Comparison of ENCODE assay signal across 17 cellular contexts in genomic region chr19:2817237-2817829, GRCh38. TPM values are rescaled to one million over a fixed set of nuclear protein-coding genes. Genes with fewer than 3 reads are reported as not detected.
DNase-seq lines count a peak whose midpoint lies in the region; FAIRE-seq and TF ChIP-seq lines count a peak whose summit lies in the region.
"Not testable (repeated sequence)": the region's sequence is repeated elsewhere in the genome, so short reads cannot be mapped to it uniquely, and the experiment has no call there.
"Had no signal": no experiment of that assay in that cellular context is flagged by ENCODE, and none has a peak within 500 bp of the region (broad histone marks: within the 10 kb centered on the region; RNA-seq: fewer than 3 reads in every experiment).

No MANE protein-coding gene starts in this region.

- H3K56ac ChIP-seq in mesendoderm (ENCODE audit: low read length): not testable (repeated sequence)

- H2AFZ ChIP-seq in mammary epithelial cell (ENCODE audit: low read depth, low read length); smooth muscle cell (ENCODE audit: low read depth): not testable (repeated sequence)

- not testable (repeated sequence) for BruUV-seq in mammary epithelial cell (replicated peaks; lab: Mats Ljungman, UMichigan)

- intact Hi-C loops in CD14-positive monocyte (cut with micrococcal nuclease): loop anchor here in 1 of 2 donors (5.0 kb wide), 1 partner anchor 55 kb away; no protein-coding TSS in a partner anchor
- intact Hi-C loops in activated CD4-positive, alpha-beta T cell treated with anti-CD3 and anti-CD28 coated beads, Interleukin-2, amount 10 ng/mL, durations not matched to agents 24 days and 14 days (cut with micrococcal nuclease); mammary epithelial cell (cut with micrococcal nuclease): not testable (repeated sequence)

- not testable (repeated sequence) for H2BK5ac ChIP-seq in mesendoderm (ENCODE audit: low read length)

- H3K23ac ChIP-seq in mesendoderm (ENCODE audit: low read length): not testable (repeated sequence)

- not testable (repeated sequence) for H3K36me3 ChIP-seq in mammary epithelial cell (ENCODE audit: insufficient read depth, low read length); mesendoderm (ENCODE audit: control insufficient read depth, insufficient read depth, low read length); smooth muscle cell (ENCODE audit: low read depth)

- FAIRE-seq in H54 (lab: Jason Lieb, UNC): not testable (repeated sequence)

- WGBS in mammary epithelial cell (ENCODE audit: low coverage, missing lambda C conversion rate): 58% methylated on average over 20 of the region's 22 CpGs
- no CpG with 5 or more reads among the region's 22 CpGs for WGBS in mesendoderm (ENCODE audit: extremely low coverage, insufficient coverage, low lambda C conversion rate)
- WGBS in smooth muscle cell (ENCODE audit: low lambda C conversion rate): 19% methylated on average over 22 of the region's 22 CpGs

- not testable (repeated sequence) for H3K4me2 ChIP-seq in mammary epithelial cell (ENCODE audit: insufficient read depth, low read depth, low read length); mesendoderm (ENCODE audit: low read length)
- peak overlapping the region; percentile 81 for H3K4me2 ChIP-seq in smooth muscle cell

- H3K36me3 Mint-ChIP-seq in CD14-positive monocyte: peaks cover 0 to 15% of the 10 kb centered on the region in 2 donors
- H3K36me3 Mint-ChIP-seq in activated CD4-positive, alpha-beta T cell treated with anti-CD3 and anti-CD28 coated beads, Interleukin-2, amount 10 ng/mL, durations not matched to agents 24 days and 14 days (ENCODE audit: low read depth): not testable (repeated sequence)

- not testable (repeated sequence) for H3K4me3 ChIP-seq in mammary epithelial cell (replicated peaks in 1 of 3; ENCODE audit: insufficient read depth in 1 of 3, low read depth in 2 of 3, low read length in 3 of 3); fibroblast of villous mesenchyme (ENCODE audit: low read depth, low read length); mesendoderm (ENCODE audit: low read length)
- H3K4me3 ChIP-seq in smooth muscle cell: peak overlapping the region; percentile 40

- not testable (repeated sequence) for H3K27me3 Mint-ChIP-seq in CD14-positive monocyte (ENCODE audit: low read depth in 3 of 3); activated CD4-positive, alpha-beta T cell treated with anti-CD3 and anti-CD28 coated beads, Interleukin-2, amount 10 ng/mL, durations not matched to agents 24 days and 14 days

- not testable (repeated sequence) for H4K8ac ChIP-seq in mesendoderm (ENCODE audit: low read depth, low read length)

- not testable (repeated sequence) for H4K5ac ChIP-seq in mesendoderm (ENCODE audit: low read length)

- H2BK15ac ChIP-seq in mesendoderm (replicated peaks; ENCODE audit: low read depth): not testable (repeated sequence)

- H3K79me1 ChIP-seq in mesendoderm (ENCODE audit: low read length): not testable (repeated sequence)

- H2BK120ac ChIP-seq in mesendoderm (ENCODE audit: low read depth, low read length): not testable (repeated sequence)

- in situ Hi-C loops in mammary epithelial cell (cut with MboI; ENCODE audit: low sequenced_read_pairs in 2 of 2): not testable (repeated sequence)

- H3F3A ChIP-seq in smooth muscle cell (ENCODE audit: low read depth): not testable (repeated sequence)

- not testable (repeated sequence) for H4K20me1 ChIP-seq in mammary epithelial cell (ENCODE audit: insufficient read depth, low read length); smooth muscle cell (ENCODE audit: low read depth)

- not testable (repeated sequence) for H3K4ac ChIP-seq in mesendoderm (ENCODE audit: low read depth, low read length)

- not testable (repeated sequence) for H3K27me3 ChIP-seq in mammary epithelial cell (ENCODE audit: insufficient read depth, low read length); mesendoderm (ENCODE audit: insufficient read depth, low read length, poor library complexity); smooth muscle cell (ENCODE audit: low read depth)

- dilution Hi-C loops in mammary epithelial cell (cut with HindIII; ENCODE audit: low sequenced_read_pairs): not testable (repeated sequence)

- peak overlapping the region in 2 of 7 donors; percentile 40 to 77 for H3K27ac Mint-ChIP-seq in CD14-positive monocyte
- peak overlapping the region; percentile 41 for H3K27ac Mint-ChIP-seq in activated CD4-positive, alpha-beta T cell treated with anti-CD3 and anti-CD28 coated beads, Interleukin-2, amount 10 ng/mL, durations not matched to agents 24 days and 14 days

- not testable (repeated sequence) for TF ChIP-seq POLR2A in H54 (IDR thresholded peaks at IDR 0.05; ENCODE audit: low read depth, low read length)

- H3K79me2 ChIP-seq in mammary epithelial cell (ENCODE audit: insufficient read depth, low read length); mesendoderm (ENCODE audit: control insufficient read depth, insufficient read depth, low read length); smooth muscle cell (ENCODE audit: low read depth): not testable (repeated sequence)

- H3K9me3 ChIP-seq in mammary epithelial cell (replicated peaks; ENCODE audit: insufficient read depth, low read length); smooth muscle cell (replicated peaks; ENCODE audit: low read depth): not testable (repeated sequence)

- not testable (repeated sequence) for H3K9ac ChIP-seq in mammary epithelial cell (ENCODE audit: insufficient read depth, low read length); mesendoderm (ENCODE audit: low read length)
- peak overlapping the region; percentile 62 for H3K9ac ChIP-seq in smooth muscle cell (ENCODE audit: low read depth)

- not testable (repeated sequence) for H2AK5ac ChIP-seq in mesendoderm (ENCODE audit: low read length)

- not testable (repeated sequence) for H3K4me1 ChIP-seq in mammary epithelial cell (ENCODE audit: insufficient read depth, low read length); mesendoderm (ENCODE audit: control insufficient read depth, low read depth, low read length); smooth muscle cell (ENCODE audit: low read depth)

- H3K4me3 Mint-ChIP-seq in CD14-positive monocyte; activated CD4-positive, alpha-beta T cell treated with anti-CD3 and anti-CD28 coated beads, Interleukin-2, amount 10 ng/mL, durations not matched to agents 24 days and 14 days: not testable (repeated sequence)

- H3K9me3 Mint-ChIP-seq in CD14-positive monocyte; activated CD4-positive, alpha-beta T cell treated with anti-CD3 and anti-CD28 coated beads, Interleukin-2, amount 10 ng/mL, durations not matched to agents 24 days and 14 days: not testable (repeated sequence)

- not testable (repeated sequence) for H3K27ac ChIP-seq in mammary epithelial cell (ENCODE audit: insufficient read depth, low read depth, low read length)
- H3K27ac ChIP-seq in mesendoderm (ENCODE audit: low read depth, low read length) (peak overlapping the region; percentile 41), smooth muscle cell (ENCODE audit: low read depth) (peak overlapping the region; percentile 65)

- H3K4me1 Mint-ChIP-seq in CD14-positive monocyte; activated CD4-positive, alpha-beta T cell treated with anti-CD3 and anti-CD28 coated beads, Interleukin-2, amount 10 ng/mL, durations not matched to agents 24 days and 14 days: not testable (repeated sequence)

- CTCF ChIA-PET in mammary epithelial cell (lab: Charles Lee; ENCODE audit: low non-redundant PET): not testable (repeated sequence)

- TF ChIP-seq CTCF in CD14-positive monocyte (IDR thresholded peaks at IDR 0.05); mammary epithelial cell (conservative IDR thresholded peaks at IDR 0.05 in 1 of 2, IDR thresholded peaks at IDR 0.05 in 1 of 2; ENCODE audit: extremely low read depth in 1 of 2, insufficient read depth in 1 of 2, low read depth in 1 of 2, low read length in 2 of 2); fibroblast of villous mesenchyme (IDR thresholded peaks at IDR 0.05; ENCODE audit: insufficient read depth, low read depth, low read length); smooth muscle cell (IDR thresholded peaks at IDR 0.05; ENCODE audit: borderline replicate concordance, insufficient read depth, poor library complexity, severe bottlenecking): not testable (repeated sequence)

- DNase-seq in CD14-positive monocyte (ENCODE audit: low spot score) (peak; percentile 50), H54 (ENCODE audit: insufficient read length, low spot score) (peak; percentile 21), NCI-H82 (lab: John Stamatoyannopoulos, UW) (peak; percentile 69), mammary epithelial cell (peak; percentile 29), fibroblast of villous mesenchyme (ENCODE audit: low read depth) (peak; percentile 9), mesendoderm (peak; percentile 28), smooth muscle cell (lab: John Stamatoyannopoulos, UW; ENCODE audit: unreplicated experiment) (peak; percentile 1)
- not testable (repeated sequence) for DNase-seq in activated CD4-positive, alpha-beta T cell treated with anti-CD3 and anti-CD28 coated beads, Interleukin-2, amount 10 ng/mL, durations not matched to agents 24 days and 14 days

- H3K18ac ChIP-seq in mesendoderm (ENCODE audit: low read length): not testable (repeated sequence)

RNA-seq across cellular contexts. Expression of gene ZNF554, which starts 2.3 kb away (rescaled TPM):
- polyA plus RNA-seq in CD14-positive monocyte (under 1 TPM; 0.79 to 0.91 TPM), mammary epithelial cell (1.8 TPM), smooth muscle cell (2.3 and 4.6 TPM in 2 replicates)
- total RNA-seq in activated CD4-positive, alpha-beta T cell treated with anti-CD3 and anti-CD28 coated beads, Interleukin-2, amount 10 ng/mL, durations not matched to agents 24 days and 14 days: 1.9 and 2.1 TPM in 2 replicates
- total RNA-seq in mammary epithelial cell (1 to 10 TPM; 4.0 to 5.8 TPM), fibroblast of villous mesenchyme (3.2 and 3.5 TPM in 2 replicates), smooth muscle cell (3.0 and 4.8 TPM in 2 replicates)
- 2.5 TPM for polyA minus RNA-seq in mammary epithelial cell
- 2.2 TPM for polyA plus RNA-seq in mesendoderm (2013, experiment 1 of 2)
- 2.2 TPM for polyA plus RNA-seq in mesendoderm (2013, experiment 2 of 2)

RNA-seq across cellular contexts. Expression of gene ZNF555, which starts 23.9 kb away (rescaled TPM):
- polyA plus RNA-seq in CD14-positive monocyte (1 to 10 TPM; 2.6 to 2.9 TPM), mammary epithelial cell (2.1 TPM), smooth muscle cell (3.2 and 6.1 TPM in 2 replicates)
- 0.90 and 0.98 TPM in 2 replicates for total RNA-seq in activated CD4-positive, alpha-beta T cell treated with anti-CD3 and anti-CD28 coated beads, Interleukin-2, amount 10 ng/mL, durations not matched to agents 24 days and 14 days
- total RNA-seq in mammary epithelial cell (1 to 10 TPM; 4.6 to 7.2 TPM), fibroblast of villous mesenchyme (4.8 and 6.0 TPM in 2 replicates), smooth muscle cell (4.9 and 10.0 TPM in 2 replicates)
- polyA minus RNA-seq in mammary epithelial cell: 4.7 TPM
- polyA plus RNA-seq in mesendoderm (2013, experiment 1 of 2): 1.1 TPM
- 1.1 TPM for polyA plus RNA-seq in mesendoderm (2013, experiment 2 of 2)

RNA-seq across cellular contexts. Expression of gene THOP1, which starts 32.0 kb away (rescaled TPM):
- polyA plus RNA-seq in CD14-positive monocyte (10 to 100 TPM; 14.6 to 17.6 TPM), mammary epithelial cell (94.8 TPM), smooth muscle cell (65.6 and 68.7 TPM in 2 replicates)
- 200 and 207 TPM in 2 replicates for total RNA-seq in activated CD4-positive, alpha-beta T cell treated with anti-CD3 and anti-CD28 coated beads, Interleukin-2, amount 10 ng/mL, durations not matched to agents 24 days and 14 days
- total RNA-seq in mammary epithelial cell (10 to 100 TPM; 63.7 to 100.0 TPM), fibroblast of villous mesenchyme (65.7 and 72.5 TPM in 2 replicates), smooth muscle cell (40.5 and 42.5 TPM in 2 replicates)
- polyA minus RNA-seq in mammary epithelial cell: 130 TPM
- polyA plus RNA-seq in mesendoderm (2013, experiment 1 of 2): 82.0 TPM
- 80.2 TPM for polyA plus RNA-seq in mesendoderm (2013, experiment 2 of 2)

RNA-seq across cellular contexts. Expression of gene SGTA, which starts 34.3 kb away (rescaled TPM):
- 10 to 100 TPM; 21.6 to 22.0 TPM for polyA plus RNA-seq in CD14-positive monocyte
- 73.3 and 76.9 TPM in 2 replicates for total RNA-seq in activated CD4-positive, alpha-beta T cell treated with anti-CD3 and anti-CD28 coated beads, Interleukin-2, amount 10 ng/mL, durations not matched to agents 24 days and 14 days
- 10 to 100 TPM; 52.5 to 71.3 TPM for total RNA-seq in mammary epithelial cell
- polyA plus RNA-seq in mammary epithelial cell: 101 TPM
- polyA minus RNA-seq in mammary epithelial cell: 132 TPM
- total RNA-seq in fibroblast of villous mesenchyme: 44.5 and 50.9 TPM in 2 replicates
- polyA plus RNA-seq in mesendoderm (2013, experiment 1 of 2): 86.5 TPM
- polyA plus RNA-seq in mesendoderm (2013, experiment 2 of 2): 85.9 TPM
- 25.5 and 34.4 TPM in 2 replicates for total RNA-seq in smooth muscle cell
- 69.6 and 71.2 TPM in 2 replicates for polyA plus RNA-seq in smooth muscle cell

RNA-seq across cellular contexts. Expression of gene ZNF556, which starts 49.8 kb away (rescaled TPM):
- polyA plus RNA-seq in CD14-positive monocyte (not detected), mammary epithelial cell (not detected), smooth muscle cell (not detected in 2 replicates)
- total RNA-seq in activated CD4-positive, alpha-beta T cell treated with anti-CD3 and anti-CD28 coated beads, Interleukin-2, amount 10 ng/mL, durations not matched to agents 24 days and 14 days: not detected in 2 replicates
- total RNA-seq in mammary epithelial cell (1 to 10 TPM; 1.5 to 2.3 TPM), fibroblast of villous mesenchyme (0.32 and 0.86 TPM in 2 replicates), smooth muscle cell (0.04 TPM in 1 of 2 replicates, not detected in the other)
- polyA minus RNA-seq in mammary epithelial cell: not detected
- polyA plus RNA-seq in mesendoderm (2013, experiment 1 of 2): not detected
- polyA plus RNA-seq in mesendoderm (2013, experiment 2 of 2): not detected
- total RNA-seq: activated CD8-positive, alpha-beta memory T cell treated with anti-CD3 and anti-CD28 coated beads for 36 hours; activated naive CD8-positive, alpha-beta T cell treated with anti-CD3 and anti-CD28 coated beads, Interleukin-2, amount 10 ng/mL, durations not matched to agents 7 days and 5 days; ascending aorta; cardiac septum; left cardiac atrium; lung microvascular endothelial cell; mucosa of gallbladder; right atrium auricular region had no signal
- polyA plus RNA-seq: heart left ventricle had no signal
